28 cellular contexts compared by ENCODE assay signal in genomic region chr2:131146749-131147148, GRCh38.
"Had no signal": no experiment of that assay in that cellular context is flagged by ENCODE, and none has a peak within 500 bp of the region (broad histone marks: within the 10 kb centered on the region; RNA-seq: fewer than 3 reads in every experiment).

No MANE protein-coding gene starts in this region.

- FAIRE-seq: astrocyte, TTC549 had no signal

- H3K9me3 Mint-ChIP-seq: activated CD4-positive, alpha-beta T cell treated with anti-CD3 and anti-CD28 coated beads, Interleukin-2, amount 10 ng/mL, durations not matched to agents 24 days and 14 days; activated CD8-positive, alpha-beta T cell treated with anti-CD3 and anti-CD28 coated beads for 36 hours; activated naive CD8-positive, alpha-beta T cell treated with anti-CD3 and anti-CD28 coated beads, Interleukin-2, amount 10 ng/mL, durations not matched to agents 7 days and 5 days; activated T-cell treated with anti-CD3 and anti-CD28 coated beads, Interleukin-2, amount 50 U/mL, for 72 hours; activated T-helper 17 cell treated with anti-CD3 and anti-CD28 coated beads, Interleukin-2, amount 50 U/mL, for 72 hours; T-helper 2 cell treated with Interferon-gamma antibody and Interleukin-4, amounts not matched to agents 5 μg/mL and 100 μg/mL, for 36 hours had no signal

- H3K27me3 Mint-ChIP-seq: activated CD4-positive, alpha-beta T cell treated with anti-CD3 and anti-CD28 coated beads, Interleukin-2, amount 10 ng/mL, durations not matched to agents 24 days and 14 days; activated CD8-positive, alpha-beta T cell treated with anti-CD3 and anti-CD28 coated beads for 36 hours; activated naive CD8-positive, alpha-beta T cell treated with anti-CD3 and anti-CD28 coated beads, Interleukin-2, amount 10 ng/mL, durations not matched to agents 7 days and 5 days; activated T-helper 17 cell treated with anti-CD3 and anti-CD28 coated beads, Interleukin-2, amount 50 U/mL, for 72 hours had no signal

- H3K4me3 Mint-ChIP-seq: activated CD4-positive, alpha-beta T cell treated with anti-CD3 and anti-CD28 coated beads, Interleukin-2, amount 10 ng/mL, durations not matched to agents 24 days and 14 days; activated CD8-positive, alpha-beta T cell treated with anti-CD3 and anti-CD28 coated beads for 36 hours; activated naive CD8-positive, alpha-beta T cell treated with anti-CD3 and anti-CD28 coated beads, Interleukin-2, amount 10 ng/mL, durations not matched to agents 7 days and 5 days; activated T-cell treated with anti-CD3 and anti-CD28 coated beads, Interleukin-2, amount 50 U/mL, for 72 hours; activated T-helper 17 cell treated with anti-CD3 and anti-CD28 coated beads, Interleukin-2, amount 50 U/mL, for 72 hours; T-helper 2 cell treated with Interferon-gamma antibody and Interleukin-4, amounts not matched to agents 5 μg/mL and 100 μg/mL, for 36 hours had no signal

- H3K4me3 ChIP-seq: adrenal gland, body of pancreas, breast epithelium, MG63 had no signal

- DNase-seq: activated CD4-positive, alpha-beta T cell treated with anti-CD3 and anti-CD28 coated beads, Interleukin-2, amount 10 ng/mL, durations not matched to agents 24 days and 14 days; activated CD4-positive, alpha-beta T cell treated with anti-CD3 and anti-CD28 coated beads, Interleukin-2, amount 50 U/mL, for 4 hours; activated CD8-positive, alpha-beta T cell treated with anti-CD3 and anti-CD28 coated beads for 36 hours; activated effector memory CD4-positive, alpha-beta T cell treated with anti-CD3 and anti-CD28 coated beads, Interleukin-2, amount 50 U/mL, for 16 hours; activated naive CD4-positive, alpha-beta T cell; activated naive CD4-positive, alpha-beta T cell treated with anti-CD3 and anti-CD28 coated beads, Interleukin-2, amount 50 U/mL, for 16 hours; activated naive CD8-positive, alpha-beta T cell treated with anti-CD3 and anti-CD28 coated beads, Interleukin-2, amount 10 ng/mL, durations not matched to agents 7 days and 5 days; activated T-cell treated with anti-CD3 and anti-CD28 coated beads, Interleukin-2, amount 50 U/mL, for 1 hour; activated T-cell treated with anti-CD3 and anti-CD28 coated beads, Interleukin-2, amount 50 U/mL, for 72 hours; adrenal gland; MG63; NCI-H1048; NCI-H1105 treated with DMSO at 0.1 percent for 48 hours; NCI-H1436; NCI-H1694 treated with DMSO at 0.1 percent for 48 hours; NCI-H2029; NCI-H510A; NCI-H526; NCI-H748 treated with DMSO at 0.1 percent for 48 hours; NK-92 treated with Interleukin-12 subunit alpha and Interleukin-12 subunit beta, amount 100 ng/mL, for 24 hours; Right ventricle myocardium superior; SW 1271 had no signal

- H3K9me3 ChIP-seq: adrenal gland, body of pancreas, breast epithelium, MG63 had no signal

- H3K4me1 ChIP-seq: adrenal gland, body of pancreas, breast epithelium had no signal

- H3K27me3 ChIP-seq: adrenal gland, body of pancreas, breast epithelium, MG63 had no signal

- H3K27ac Mint-ChIP-seq: activated CD4-positive, alpha-beta T cell treated with anti-CD3 and anti-CD28 coated beads, Interleukin-2, amount 10 ng/mL, durations not matched to agents 24 days and 14 days; activated CD8-positive, alpha-beta T cell treated with anti-CD3 and anti-CD28 coated beads for 36 hours; activated naive CD8-positive, alpha-beta T cell treated with anti-CD3 and anti-CD28 coated beads, Interleukin-2, amount 10 ng/mL, durations not matched to agents 7 days and 5 days; activated T-cell treated with anti-CD3 and anti-CD28 coated beads, Interleukin-2, amount 50 U/mL, for 72 hours; T-helper 2 cell treated with Interferon-gamma antibody and Interleukin-4, amounts not matched to agents 5 μg/mL and 100 μg/mL, for 36 hours had no signal

- H3K27ac ChIP-seq: adrenal gland, body of pancreas, breast epithelium had no signal

- H3K4me1 Mint-ChIP-seq: activated naive CD8-positive, alpha-beta T cell treated with anti-CD3 and anti-CD28 coated beads, Interleukin-2, amount 10 ng/mL, durations not matched to agents 7 days and 5 days had no signal

- ATAC-seq: activated CD8-positive, alpha-beta T cell treated with anti-CD3 and anti-CD28 coated beads for 36 hours; activated T-helper 17 cell treated with anti-CD3 and anti-CD28 coated beads, Interleukin-2, amount 50 U/mL, for 72 hours; body of pancreas had no signal
